1 cellular context compared by ENCODE assay signal in genomic region chr14:39291739-39292138, GRCh38.
TF ChIP-seq lines count a peak whose summit lies in the region.

No MANE protein-coding gene starts in this region.

TF ChIP-seq in HepG2, 621 proteins besides CTCF, POLR2A, EP300 and RAD21:
- TF ChIP-seq ZNF776 (CRISPR knock-in tag; IDR thresholded peaks at IDR 0.05) (no peak), ZNF33A (CRISPR knock-in tag; IDR thresholded peaks at IDR 0.05; ENCODE audit: borderline replicate concordance) (0 out of 2 replicates have a peak, but pooled peaks have one; percentile 40), CREB1 (IDR thresholded peaks at IDR 0.05) (no peak), CREB1 (CRISPR knock-in tag; IDR thresholded peaks at IDR 0.05) (peak; percentile 20; the same call in 1 of the 2 replicates), GATA4 (IDR thresholded peaks at IDR 0.05; ENCODE audit: borderline replicate concordance, low read depth) (peak; percentile 10; the same call in 1 of the 2 replicates)
